ENCODE assay signal across 12 cellular contexts in the genomic region with DNA sequence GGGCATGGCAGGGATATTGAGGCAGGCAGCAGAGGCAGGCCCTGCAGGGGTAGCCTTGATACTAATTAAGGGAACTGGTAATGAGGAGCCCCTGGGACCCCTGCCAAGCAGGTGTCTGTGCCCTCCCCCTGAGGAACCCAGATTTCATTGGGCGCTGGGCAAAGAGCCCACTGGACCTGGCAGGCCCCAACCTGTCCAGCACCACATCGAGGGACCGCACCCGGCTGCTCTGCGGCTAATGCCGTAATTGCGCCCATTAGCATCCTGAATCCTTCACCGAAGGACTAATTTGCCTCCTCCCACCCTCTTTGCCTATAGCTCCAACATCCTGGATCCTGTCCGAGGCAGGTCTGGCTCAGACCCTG. TPM values are rescaled to one million over a fixed set of nuclear protein-coding genes. Genes with fewer than 3 reads are reported as not detected.
DNase-seq lines count a peak whose midpoint lies in the region; ATAC-seq and TF ChIP-seq lines count a peak whose summit lies in the region.
"Had no signal": no experiment of that assay in that cellular context is flagged by ENCODE, and none has a peak within 500 bp of the region (broad histone marks: within the 10 kb centered on the region; RNA-seq: fewer than 3 reads in every experiment).

No MANE protein-coding gene starts in this region.

- no peak overlapping the region for H2AFZ ChIP-seq in H9 (ENCODE audit: low read length)

- H3K36me3 Mint-ChIP-seq in H9 (ENCODE audit: insufficient read depth in 1 of 3, low read depth in 3 of 3): peaks cover 19 to 55% (median 53%) of the 10 kb centered on the region in 3 experiments; a peak in 6 of 7 replicates

- no peaks in the 10 kb centered on the region for H3K9me3 Mint-ChIP-seq in H9
- H3K9me3 Mint-ChIP-seq: nephron progenitor cell had no signal

- no CpG with 5 or more reads among the region's 9 CpGs for WGBS in right lobe of liver (ENCODE audit: insufficient coverage, low coverage, low lambda C conversion rate, missing lambda C conversion rate)
- no CpG with 5 or more reads among the region's 9 CpGs for WGBS in H9 (ENCODE audit: extremely low coverage, insufficient read length, low lambda C conversion rate)

- DNase-seq in NCI-H1105 (lab: John Stamatoyannopoulos, UW): peak; percentile 94
- no peak for DNase-seq in brain microvascular endothelial cell
- DNase-seq in right lobe of liver: no peak
- DNase-seq in thoracic aorta (ENCODE audit: low spot score): no peak
- DNase-seq in H9: no peak
- DNase-seq in SK-N-DZ (ENCODE audit: low spot score): no peak
- DNase-seq: activated T-cell treated with anti-CD3 and anti-CD28 coated beads for 4 hours, NCI-H524 treated with DMSO at 0.1 percent for 48 hours, nephron progenitor cell had no signal

- H2BK120ac ChIP-seq in H9 (ENCODE audit: low read depth, low read length, poor library complexity, severe bottlenecking): no peak overlapping the region

- H3T11ph ChIP-seq in H9 (ENCODE audit: low read length): no peak overlapping the region

- H2BK12ac ChIP-seq in H9 (ENCODE audit: insufficient read length, low read depth, low read length): no peak overlapping the region

- H3K4me3 ChIP-seq in brain microvascular endothelial cell (ENCODE audit: low read depth, low read length) (no peak overlapping the region), right lobe of liver (no peak overlapping the region), thoracic aorta (no peak overlapping the region)

- H3K27me3 ChIP-seq in brain microvascular endothelial cell (replicated peaks) (no peaks in the 10 kb centered on the region), right lobe of liver (no peaks in the 10 kb centered on the region), thoracic aorta (replicated peaks; ENCODE audit: insufficient read depth) (no peaks in the 10 kb centered on the region), H9 (ENCODE audit: insufficient read depth, low read length) (no peaks in the 10 kb centered on the region)

- no peak overlapping the region for H3K56ac ChIP-seq in H9 (ENCODE audit: insufficient read length, low read depth, low read length)

- H3K23ac ChIP-seq in H9 (ENCODE audit: insufficient read length, low read depth, low read length): no peak overlapping the region

- no peaks in the 10 kb centered on the region for H3K23me2 ChIP-seq in H9 (ENCODE audit: insufficient read length, low read depth, low read length, poor library complexity, severe bottlenecking)

- ATAC-seq in right lobe of liver (no peak), thoracic aorta (ENCODE audit: insufficient number of reproducible peaks, low FRiP score, low read depth) (no peak), HG03571 (IDR thresholded peaks at IDR 0.05; ENCODE audit: unreplicated experiment) (no peak)

- no peak overlapping the region for H2BK15ac ChIP-seq in H9 (ENCODE audit: low read depth, low read length)

- in situ Hi-C loops in brain microvascular endothelial cell (cut with HindIII; ENCODE audit: low pct_ligation_motif_present, low sequenced_read_pairs): no loop called here

- no peak overlapping the region for H2AK5ac ChIP-seq in H9 (ENCODE audit: insufficient read length, low read length)

- no peak for TF ChIP-seq POLR2A in right lobe of liver (IDR thresholded peaks at IDR 0.05)

- no peak overlapping the region for H3K9ac ChIP-seq in H9 (ENCODE audit: extremely low read depth, insufficient read length, low read length)

- no peak overlapping the region for H4K5ac ChIP-seq in H9 (ENCODE audit: insufficient read length, low read depth, low read length)

- H3K36me3 ChIP-seq in brain microvascular endothelial cell (replicated peaks) (peaks cover 74% of the 10 kb centered on the region), right lobe of liver (peaks cover 0 to 32% (median 22%) of the 10 kb centered on the region in 4 donors), thoracic aorta (peaks cover 52% of the 10 kb centered on the region)

- H3K4me2 ChIP-seq in H9 (ENCODE audit: insufficient read depth, insufficient read length, low read length): no peak overlapping the region

- no peak overlapping the region for H3K27ac Mint-ChIP-seq in H9

- H3K14ac ChIP-seq in H9 (ENCODE audit: insufficient read depth, low read length): no peak overlapping the region

- H3K9me3 ChIP-seq in right lobe of liver: no peaks in the 10 kb centered on the region
- no peaks in the 10 kb centered on the region for H3K9me3 ChIP-seq in thoracic aorta
- H3K9me3 ChIP-seq in H9 (ENCODE audit: control insufficient read depth, low read depth, low read length): no peaks in the 10 kb centered on the region

- H2BK5ac ChIP-seq in H9 (ENCODE audit: insufficient read length, low read length): no peak overlapping the region

- no peaks in the 10 kb centered on the region for H3K27me3 Mint-ChIP-seq in H9 (ENCODE audit: low read depth)

- no peak overlapping the region for H2BK20ac ChIP-seq in H9 (ENCODE audit: low read depth, low read length, poor library complexity, severe bottlenecking)

- no peak overlapping the region for H4K8ac ChIP-seq in H9 (replicated peaks; ENCODE audit: insufficient read length, low read depth, low read length)

- no peak for TF ChIP-seq CTCF in brain microvascular endothelial cell (IDR thresholded peaks at IDR 0.05; ENCODE audit: low read depth, low read length, missing control alignments)
- TF ChIP-seq CTCF in right lobe of liver (IDR thresholded peaks at IDR 0.05): no peak
- no peak for TF ChIP-seq CTCF in thoracic aorta (IDR thresholded peaks at IDR 0.05)
- no peak for TF ChIP-seq CTCF in H9 (conservative IDR thresholded peaks at IDR 0.05)

- intact Hi-C loops in right lobe of liver (cut with DNase I): no loop called here

- H3K27ac ChIP-seq in brain microvascular endothelial cell (peak overlapping the region; percentile 71), right lobe of liver (peak overlapping the region; percentile 76 to 83 (median 78)), thoracic aorta (peak overlapping the region; percentile 79 to 89), H9 (ENCODE audit: insufficient read length, low read depth, low read length) (no peak overlapping the region)

- no peak overlapping the region for H3K18ac ChIP-seq in H9 (ENCODE audit: insufficient read length, low read depth, low read length)

- no peak overlapping the region for H3K4me3 Mint-ChIP-seq in H9
- H3K4me3 Mint-ChIP-seq: nephron progenitor cell had no signal

- H3K79me1 ChIP-seq in H9 (ENCODE audit: insufficient read depth, low read depth, low read length, poor library complexity, severe bottlenecking): peaks cover 3% of the 10 kb centered on the region

- peaks cover 3% of the 10 kb centered on the region; the same call in 1 of the 2 replicates for H3K79me2 ChIP-seq in H9 (ENCODE audit: insufficient read depth, low read length)

- H3K4me1 Mint-ChIP-seq in H9: peaks cover 10 to 23% of the 10 kb centered on the region in 2 experiments; a peak in 3 of 4 replicates

- H4K91ac ChIP-seq in H9 (ENCODE audit: insufficient read length, low read depth, low read length): no peak overlapping the region

- H4K20me1 ChIP-seq in H9 (ENCODE audit: control insufficient read depth, insufficient read depth, insufficient read length): peaks cover 2% of the 10 kb centered on the region

- H3K4me1 ChIP-seq in right lobe of liver: peaks cover 0 to 34% (median 15%) of the 10 kb centered on the region in 4 donors
- H3K4me1 ChIP-seq in thoracic aorta (ENCODE audit: control insufficient read depth in 1 of 2, low read depth in 2 of 2): peaks cover 34 to 42% of the 10 kb centered on the region in 2 donors
- H3K4me1 ChIP-seq in H9 (ENCODE audit: insufficient read depth, low read length): no peaks in the 10 kb centered on the region

- no peak overlapping the region for H3K4ac ChIP-seq in H9 (ENCODE audit: low read depth, low read length)

RNA-seq across cellular contexts. Expression of gene SEMA3B, which starts 13.7 kb away (rescaled TPM):
- 1 to 10 TPM; 1.7 to 4.5 (median 2.6) TPM for total RNA-seq in right lobe of liver
- 10 to 100 TPM; 53.6 to 57.2 TPM for total RNA-seq in thoracic aorta
- total RNA-seq in H9 (2021): 4.4 and 6.4 TPM in 2 replicates
- 0.92 and 2.3 TPM in 2 replicates for polyA plus RNA-seq in SK-N-DZ (2014; cell fraction: cytosol; rRNA removed)
- 10.7 and 12.1 TPM in 2 replicates for polyA plus RNA-seq in SK-N-DZ (2014; cell fraction: nucleus; rRNA removed)

RNA-seq across cellular contexts. Expression of gene GNAI2, which starts 19.2 kb away (rescaled TPM):
- total RNA-seq in right lobe of liver (100 to 1,000 TPM in 2 of 6 experiments, 10 to 100 TPM in 4; 73.3 to 125 (median 98.7) TPM), thoracic aorta (100 to 1,000 TPM; 183 to 337 TPM), H9 (2021) (210 and 218 TPM in 2 replicates)
- 52.3 and 58.3 TPM in 2 replicates for polyA plus RNA-seq in SK-N-DZ (2014; cell fraction: cytosol; rRNA removed)
- polyA plus RNA-seq in SK-N-DZ (2014; cell fraction: nucleus; rRNA removed): 39.3 and 43.2 TPM in 2 replicates

RNA-seq across cellular contexts. Expression of gene LSMEM2, which starts 23.7 kb away (rescaled TPM):
- total RNA-seq in right lobe of liver (not detected), thoracic aorta (not detected), H9 (2021) (0.24 and 0.50 TPM in 2 replicates)
- polyA plus RNA-seq in SK-N-DZ (2014; cell fraction: cytosol; rRNA removed): 0.09 TPM in 1 of 2 replicates, not detected in the other
- not detected in 2 replicates for polyA plus RNA-seq in SK-N-DZ (2014; cell fraction: nucleus; rRNA removed)
- total RNA-seq: fibroblast of lung, SK-MEL-5 had no signal
- polyA plus RNA-seq: fibroblast of lung had no signal

RNA-seq across cellular contexts. Expression of gene IFRD2, which starts 37.0 kb away (rescaled TPM):
- 10 to 100 TPM; 40.8 to 71.0 (median 56.3) TPM for total RNA-seq in right lobe of liver
- total RNA-seq in thoracic aorta: 100 to 1,000 TPM in 1 of 2 donors, 10 to 100 TPM in 1; 43.3 to 118 TPM
- total RNA-seq in H9 (2021): 107 and 109 TPM in 2 replicates
- polyA plus RNA-seq in SK-N-DZ (2014; cell fraction: cytosol; rRNA removed): 72.9 and 84.0 TPM in 2 replicates
- polyA plus RNA-seq in SK-N-DZ (2014; cell fraction: nucleus; rRNA removed): 268 and 286 TPM in 2 replicates

RNA-seq across cellular contexts. Expression of gene HYAL3, which starts 44.0 kb away (rescaled TPM):
- 1 to 10 TPM; 1.8 to 7.5 (median 3.1) TPM for total RNA-seq in right lobe of liver
- total RNA-seq in thoracic aorta: 1 to 10 TPM in 1 of 2 donors, under 1 TPM in 1; 0.35 to 1.4 TPM
- 2.3 and 3.1 TPM in 2 replicates for total RNA-seq in H9 (2021)
- 0.64 and 1.2 TPM in 2 replicates for polyA plus RNA-seq in SK-N-DZ (2014; cell fraction: cytosol; rRNA removed)
- 3.7 and 6.2 TPM in 2 replicates for polyA plus RNA-seq in SK-N-DZ (2014; cell fraction: nucleus; rRNA removed)
